In the genomic region with DNA sequence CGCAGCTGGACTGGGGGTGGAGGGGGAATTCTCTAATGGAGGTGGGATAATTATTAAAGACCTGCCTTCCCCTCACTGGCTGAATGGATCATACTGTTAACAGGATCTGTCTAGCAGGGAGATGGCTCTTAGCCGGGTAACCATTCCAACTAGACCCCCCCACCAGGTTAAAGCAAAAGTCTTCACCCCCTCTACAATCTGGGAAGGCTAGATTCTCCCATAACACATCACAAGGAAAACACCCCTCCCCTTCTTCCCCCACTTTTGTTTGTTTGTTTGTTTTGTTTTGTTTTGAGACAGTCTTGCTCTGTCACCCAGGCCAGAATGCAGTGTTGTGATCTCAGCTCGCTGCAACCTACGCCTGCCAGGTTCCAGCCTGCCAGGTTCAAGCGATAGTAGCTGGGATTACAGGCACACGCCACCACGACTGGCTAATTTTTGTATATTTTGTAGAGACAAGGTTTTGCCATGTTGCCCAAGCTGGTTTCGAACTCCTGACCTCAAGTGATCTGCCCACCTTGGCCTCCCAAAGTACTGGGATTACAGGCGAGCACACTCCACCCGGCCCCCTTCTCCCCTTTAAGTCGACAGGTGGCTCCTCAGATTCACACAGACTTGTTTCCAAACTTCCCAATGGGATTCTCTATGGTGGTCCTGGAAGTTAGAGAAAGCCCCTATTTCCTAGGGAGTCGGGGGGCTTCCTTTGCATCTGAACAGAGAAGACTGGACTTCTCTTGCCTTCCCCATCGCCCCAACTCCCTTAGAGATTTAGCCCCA, we compare ENCODE assay signal across 8 cellular contexts. TPM values are rescaled to one million over a fixed set of nuclear protein-coding genes. Genes with fewer than 3 reads are reported as not detected.
DNase-seq lines count a peak whose midpoint lies in the region; ATAC-seq and TF ChIP-seq lines count a peak whose summit lies in the region.

No MANE protein-coding gene starts in this region.

- no peak for TF ChIP-seq CTCF in BJ (IDR thresholded peaks at IDR 0.05; ENCODE audit: insufficient read depth, low read depth, low read length)
- TF ChIP-seq CTCF in NB4 (IDR thresholded peaks at IDR 0.05; ENCODE audit: low read depth, low read length): no peak
- no peak for TF ChIP-seq CTCF in dorsolateral prefrontal cortex (IDR thresholded peaks at IDR 0.05 in 54 of 56, conservative IDR thresholded peaks at IDR 0.05 in 2 of 56; ENCODE audit: low read depth in 1 of 56, partially characterized antibody in 56 of 56)
- TF ChIP-seq CTCF in natural killer cell (IDR thresholded peaks at IDR 0.05): no peak

- H3K36me3 ChIP-seq in BJ (ENCODE audit: control insufficient read depth, insufficient read depth, low read length): peaks cover 6% of the 10 kb centered on the region

- POLR2A ChIA-PET in BJ (lab: Charles Lee): interaction anchor here (0.6 kb wide), 1 partner anchor 145 kb away, joined by 4 read pairs; a partner anchor contains a TSS

- H3K27me3 ChIP-seq in BJ (ENCODE audit: control insufficient read depth, insufficient read depth, low read length) (no peaks in the 10 kb centered on the region), dorsolateral prefrontal cortex (no peaks in the 10 kb centered on the region)

- intact Hi-C loops in dorsolateral prefrontal cortex (cut with DNase I): loop anchor here (2.0 to 10.0 kb wide), 5 partner anchors 41 to 519 kb away; a partner anchor contains a TSS
- intact Hi-C loops in natural killer cell (cut with micrococcal nuclease): no loop called here

- peak overlapping the region; percentile 67 for H3K4me3 ChIP-seq in BJ (ENCODE audit: low read depth, low read length)
- peak overlapping the region; percentile 72 for H3K4me3 ChIP-seq in NB4 (ENCODE audit: low read depth, low read length)
- peak overlapping the region; percentile 46 to 87 (median 78) for H3K4me3 ChIP-seq in dorsolateral prefrontal cortex

- peaks cover 49 to 71% of the 10 kb centered on the region in 2 donors for H3K4me1 Mint-ChIP-seq in natural killer cell

- H3K27ac ChIP-seq in dorsolateral prefrontal cortex: peak overlapping the region in 50 of 59 donors; percentile 8 to 99 (median 96)

- TF ChIP-seq POLR2A in NB4 (IDR thresholded peaks at IDR 0.05; ENCODE audit: extremely low read depth, insufficient read length): no peak

- H3K4me3 Mint-ChIP-seq in natural killer cell: peak overlapping the region; percentile 99

- H3K27ac Mint-ChIP-seq in natural killer cell: peak overlapping the region; percentile 91 to 93

- no peaks in the 10 kb centered on the region for H3K27me3 Mint-ChIP-seq in natural killer cell (ENCODE audit: low read depth in 2 of 2)

- DNase-seq in BJ (ENCODE audit: low read depth) (no peak), NB4 (ENCODE audit: low read depth) (no peak), dorsolateral prefrontal cortex (no peak), natural killer cell (no peak), SHP77 (lab: John Stamatoyannopoulos, UW) (no peak), putamen (ENCODE audit: low spot score) (no peak), NCI-H2227 treated with DMSO at 0.1 percent for 48 hours (lab: John Stamatoyannopoulos, UW) (no peak)

- CTCF ChIA-PET in BJ (lab: Yijun Ruan, JAX): interaction anchor here (1.0 to 5.2 kb wide), 4 partner anchors 32 to 138 kb away, joined by 3 to 41 read pairs (median 16); a partner anchor contains a TSS

- ATAC-seq in natural killer cell (no peak), GM21576 (IDR thresholded peaks at IDR 0.05; ENCODE audit: unreplicated experiment) (no peak)

- no peaks in the 10 kb centered on the region for H3K9me3 Mint-ChIP-seq in natural killer cell

- H3K36me3 Mint-ChIP-seq in natural killer cell: no peaks in the 10 kb centered on the region

RNA-seq across cellular contexts. Expression of a gene that starts 3.5 kb away (rescaled TPM):
- polyA plus RNA-seq in BJ (2011; rRNA removed): 45.3 and 65.1 TPM in 2 replicates
- 78.2 and 103 TPM in 2 replicates for polyA minus RNA-seq in BJ (2011; rRNA and poly(A)+ RNA removed)
- 100 to 1,000 TPM in 21 of 120 experiments, 10 to 100 TPM in 99; 58.5 to 126 (median 86.8) TPM for total RNA-seq in dorsolateral prefrontal cortex
- 100 to 1,000 TPM; 320 to 354 (median 325) TPM for total RNA-seq in natural killer cell

RNA-seq across cellular contexts. Expression of a gene that starts 12.1 kb away (rescaled TPM):
- 852 and 1,032 TPM in 2 replicates for polyA plus RNA-seq in BJ (2011; rRNA removed)
- 473 and 813 TPM in 2 replicates for polyA minus RNA-seq in BJ (2011; rRNA and poly(A)+ RNA removed)
- 100 to 1,000 TPM; 248 to 863 (median 546) TPM for total RNA-seq in dorsolateral prefrontal cortex
- total RNA-seq in natural killer cell: 100 to 1,000 TPM; 335 to 378 (median 342) TPM

RNA-seq across cellular contexts. Expression of a gene that starts 54.4 kb away (rescaled TPM):
- 24.7 and 49.1 TPM in 2 replicates for polyA plus RNA-seq in BJ (2011; rRNA removed)
- polyA minus RNA-seq in BJ (2011; rRNA and poly(A)+ RNA removed): 10.9 and 22.7 TPM in 2 replicates
- 100 to 1,000 TPM; 109 to 354 (median 170) TPM for total RNA-seq in dorsolateral prefrontal cortex
- 10 to 100 TPM; 79.2 to 93.8 (median 93.4) TPM for total RNA-seq in natural killer cell
